In the genomic region with DNA sequence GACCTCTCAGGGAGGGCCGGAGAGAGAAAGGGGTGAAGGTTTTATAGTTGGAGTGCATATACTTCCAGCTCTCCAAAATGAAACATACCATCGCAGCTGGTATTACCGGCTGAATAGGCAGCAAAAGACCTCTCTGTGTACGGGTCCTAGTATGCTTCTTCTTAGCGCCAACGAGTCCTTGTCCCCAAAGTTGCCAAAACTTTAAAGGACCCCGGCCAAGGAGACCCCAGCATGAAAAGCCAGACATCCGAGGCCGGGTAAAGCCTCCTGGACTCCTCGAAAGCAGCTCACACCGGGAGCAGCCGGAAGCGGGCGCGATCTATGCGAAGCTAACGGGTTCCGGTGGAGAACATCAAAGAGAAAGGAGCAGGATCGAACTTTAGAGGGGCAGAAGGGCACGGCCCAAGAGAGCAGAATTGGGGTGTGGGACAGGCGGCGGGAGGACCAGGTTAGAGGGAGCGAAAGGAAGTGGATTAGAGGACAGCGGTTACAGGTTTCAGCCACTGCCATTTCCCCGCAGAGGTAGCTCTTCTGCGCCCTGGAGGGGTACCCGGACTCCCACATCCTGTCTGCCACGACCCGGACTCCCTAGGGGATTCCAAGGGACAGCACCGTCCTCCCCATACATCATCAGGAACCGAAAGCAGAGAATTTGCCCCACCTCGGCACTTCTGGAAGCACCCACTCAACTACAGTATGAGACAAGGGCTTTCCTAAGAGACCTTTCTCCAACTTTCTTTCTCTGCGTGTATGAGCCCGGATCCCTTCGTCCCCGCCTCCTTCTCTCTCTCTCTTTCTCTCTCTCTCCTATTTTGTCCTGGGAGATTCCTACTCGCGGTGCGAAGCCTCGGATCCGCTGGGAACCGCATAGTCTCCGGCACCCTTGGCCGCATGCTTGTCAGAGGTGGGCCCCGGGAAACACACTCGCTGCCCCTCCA, we compare ENCODE assay signal across 1 cellular context.
A peak's percentile ranks its signal among the peaks of the same experiment; 100 is the strongest.
TF ChIP-seq lines count a peak whose summit lies in the region.

No MANE protein-coding gene starts in this region.

TF ChIP-seq in HepG2, 621 proteins besides CTCF, POLR2A, EP300 and RAD21 (continued from another document and continues in another):
- TF ChIP-seq, protein P1, sequence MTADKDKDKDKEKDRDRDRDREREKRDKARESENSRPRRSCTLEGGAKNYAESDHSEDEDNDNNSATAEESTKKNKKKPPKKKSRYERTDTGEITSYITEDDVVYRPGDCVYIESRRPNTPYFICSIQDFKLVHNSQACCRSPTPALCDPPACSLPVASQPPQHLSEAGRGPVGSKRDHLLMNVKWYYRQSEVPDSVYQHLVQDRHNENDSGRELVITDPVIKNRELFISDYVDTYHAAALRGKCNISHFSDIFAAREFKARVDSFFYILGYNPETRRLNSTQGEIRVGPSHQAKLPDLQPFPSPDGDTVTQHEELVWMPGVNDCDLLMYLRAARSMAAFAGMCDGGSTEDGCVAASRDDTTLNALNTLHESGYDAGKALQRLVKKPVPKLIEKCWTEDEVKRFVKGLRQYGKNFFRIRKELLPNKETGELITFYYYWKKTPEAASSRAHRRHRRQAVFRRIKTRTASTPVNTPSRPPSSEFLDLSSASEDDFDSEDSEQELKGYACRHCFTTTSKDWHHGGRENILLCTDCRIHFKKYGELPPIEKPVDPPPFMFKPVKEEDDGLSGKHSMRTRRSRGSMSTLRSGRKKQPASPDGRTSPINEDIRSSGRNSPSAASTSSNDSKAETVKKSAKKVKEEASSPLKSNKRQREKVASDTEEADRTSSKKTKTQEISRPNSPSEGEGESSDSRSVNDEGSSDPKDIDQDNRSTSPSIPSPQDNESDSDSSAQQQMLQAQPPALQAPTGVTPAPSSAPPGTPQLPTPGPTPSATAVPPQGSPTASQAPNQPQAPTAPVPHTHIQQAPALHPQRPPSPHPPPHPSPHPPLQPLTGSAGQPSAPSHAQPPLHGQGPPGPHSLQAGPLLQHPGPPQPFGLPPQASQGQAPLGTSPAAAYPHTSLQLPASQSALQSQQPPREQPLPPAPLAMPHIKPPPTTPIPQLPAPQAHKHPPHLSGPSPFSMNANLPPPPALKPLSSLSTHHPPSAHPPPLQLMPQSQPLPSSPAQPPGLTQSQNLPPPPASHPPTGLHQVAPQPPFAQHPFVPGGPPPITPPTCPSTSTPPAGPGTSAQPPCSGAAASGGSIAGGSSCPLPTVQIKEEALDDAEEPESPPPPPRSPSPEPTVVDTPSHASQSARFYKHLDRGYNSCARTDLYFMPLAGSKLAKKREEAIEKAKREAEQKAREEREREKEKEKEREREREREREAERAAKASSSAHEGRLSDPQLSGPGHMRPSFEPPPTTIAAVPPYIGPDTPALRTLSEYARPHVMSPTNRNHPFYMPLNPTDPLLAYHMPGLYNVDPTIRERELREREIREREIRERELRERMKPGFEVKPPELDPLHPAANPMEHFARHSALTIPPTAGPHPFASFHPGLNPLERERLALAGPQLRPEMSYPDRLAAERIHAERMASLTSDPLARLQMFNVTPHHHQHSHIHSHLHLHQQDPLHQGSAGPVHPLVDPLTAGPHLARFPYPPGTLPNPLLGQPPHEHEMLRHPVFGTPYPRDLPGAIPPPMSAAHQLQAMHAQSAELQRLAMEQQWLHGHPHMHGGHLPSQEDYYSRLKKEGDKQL (CRISPR knock-in tag; IDR thresholded peaks at IDR 0.05; ENCODE audit: low read depth), result no peak
- peak; percentile 99 for TF ChIP-seq CBX2 (IDR thresholded peaks at IDR 0.05; ENCODE audit: low read depth, low read length)
- TF ChIP-seq CBX2 (CRISPR knock-in tag; IDR thresholded peaks at IDR 0.05; ENCODE audit: low read depth), result peak; percentile 95
- TF ChIP-seq, protein P2, sequence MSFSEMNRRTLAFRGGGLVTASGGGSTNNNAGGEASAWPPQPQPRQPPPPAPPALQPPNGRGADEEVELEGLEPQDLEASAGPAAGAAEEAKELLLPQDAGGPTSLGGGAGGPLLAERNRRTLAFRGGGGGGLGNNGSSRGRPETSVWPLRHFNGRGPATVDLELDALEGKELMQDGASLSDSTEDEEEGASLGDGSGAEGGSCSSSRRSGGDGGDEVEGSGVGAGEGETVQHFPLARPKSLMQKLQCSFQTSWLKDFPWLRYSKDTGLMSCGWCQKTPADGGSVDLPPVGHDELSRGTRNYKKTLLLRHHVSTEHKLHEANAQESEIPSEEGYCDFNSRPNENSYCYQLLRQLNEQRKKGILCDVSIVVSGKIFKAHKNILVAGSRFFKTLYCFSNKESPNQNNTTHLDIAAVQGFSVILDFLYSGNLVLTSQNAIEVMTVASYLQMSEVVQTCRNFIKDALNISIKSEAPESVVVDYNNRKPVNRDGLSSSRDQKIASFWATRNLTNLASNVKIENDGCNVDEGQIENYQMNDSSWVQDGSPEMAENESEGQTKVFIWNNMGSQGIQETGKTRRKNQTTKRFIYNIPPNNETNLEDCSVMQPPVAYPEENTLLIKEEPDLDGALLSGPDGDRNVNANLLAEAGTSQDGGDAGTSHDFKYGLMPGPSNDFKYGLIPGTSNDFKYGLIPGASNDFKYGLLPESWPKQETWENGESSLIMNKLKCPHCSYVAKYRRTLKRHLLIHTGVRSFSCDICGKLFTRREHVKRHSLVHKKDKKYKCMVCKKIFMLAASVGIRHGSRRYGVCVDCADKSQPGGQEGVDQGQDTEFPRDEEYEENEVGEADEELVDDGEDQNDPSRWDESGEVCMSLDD (CRISPR knock-in tag; IDR thresholded peaks at IDR 0.05; ENCODE audit: borderline replicate concordance), result no peak
- TF ChIP-seq CREB3 (CRISPR knock-in tag; IDR thresholded peaks at IDR 0.05), result no peak
- no peak for TF ChIP-seq ZNF83 (CRISPR knock-in tag; IDR thresholded peaks at IDR 0.05; ENCODE audit: borderline replicate concordance)
- TF ChIP-seq SIN3A (IDR thresholded peaks at IDR 0.05; ENCODE audit: borderline replicate concordance, low read depth, low read length), result no peak
- no peak for TF ChIP-seq ZNF792 (CRISPR knock-in tag; IDR thresholded peaks at IDR 0.05)
- TF ChIP-seq JUN (CRISPR knock-in tag; IDR thresholded peaks at IDR 0.05), result no peak
- TF ChIP-seq, protein P3, sequence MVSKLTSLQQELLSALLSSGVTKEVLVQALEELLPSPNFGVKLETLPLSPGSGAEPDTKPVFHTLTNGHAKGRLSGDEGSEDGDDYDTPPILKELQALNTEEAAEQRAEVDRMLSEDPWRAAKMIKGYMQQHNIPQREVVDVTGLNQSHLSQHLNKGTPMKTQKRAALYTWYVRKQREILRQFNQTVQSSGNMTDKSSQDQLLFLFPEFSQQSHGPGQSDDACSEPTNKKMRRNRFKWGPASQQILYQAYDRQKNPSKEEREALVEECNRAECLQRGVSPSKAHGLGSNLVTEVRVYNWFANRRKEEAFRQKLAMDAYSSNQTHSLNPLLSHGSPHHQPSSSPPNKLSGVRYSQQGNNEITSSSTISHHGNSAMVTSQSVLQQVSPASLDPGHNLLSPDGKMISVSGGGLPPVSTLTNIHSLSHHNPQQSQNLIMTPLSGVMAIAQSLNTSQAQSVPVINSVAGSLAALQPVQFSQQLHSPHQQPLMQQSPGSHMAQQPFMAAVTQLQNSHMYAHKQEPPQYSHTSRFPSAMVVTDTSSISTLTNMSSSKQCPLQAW (CRISPR knock-in tag; IDR thresholded peaks at IDR 0.05), result no peak
- TF ChIP-seq EZH2 (conservative IDR thresholded peaks at IDR 0.05; ENCODE audit: low read depth, low read length), result 0 out of 2 replicates have a peak, but pooled peaks have one; percentile 93
- TF ChIP-seq SP5 (CRISPR knock-in tag; IDR thresholded peaks at IDR 0.05; ENCODE audit: borderline replicate concordance, low read depth), result no peak
- TF ChIP-seq ZNF776 (CRISPR knock-in tag; IDR thresholded peaks at IDR 0.05), result no peak
- no peak for TF ChIP-seq ZNF687 (CRISPR knock-in tag; IDR thresholded peaks at IDR 0.05)
- TF ChIP-seq MED13 (CRISPR knock-in tag; IDR thresholded peaks at IDR 0.05), result no peak
- no peak for TF ChIP-seq RBFOX2 (IDR thresholded peaks at IDR 0.05; ENCODE audit: low read depth, low read length)
- TF ChIP-seq ZNF7 (CRISPR knock-in tag; IDR thresholded peaks at IDR 0.05), result no peak
- TF ChIP-seq STAG1 (CRISPR knock-in tag; IDR thresholded peaks at IDR 0.05), result no peak
- no peak for TF ChIP-seq SALL1 (CRISPR knock-in tag; IDR thresholded peaks at IDR 0.05)
- no peak for TF ChIP-seq ZNF660 (CRISPR knock-in tag; IDR thresholded peaks at IDR 0.05; ENCODE audit: borderline replicate concordance, low read depth)
- no peak for TF ChIP-seq ZNF329 (CRISPR knock-in tag; IDR thresholded peaks at IDR 0.05; ENCODE audit: low read depth)
- no peak for TF ChIP-seq ZNF563 (CRISPR knock-in tag; IDR thresholded peaks at IDR 0.05)
- no peak for TF ChIP-seq ZNF615 (CRISPR knock-in tag; IDR thresholded peaks at IDR 0.05; ENCODE audit: borderline replicate concordance)
- TF ChIP-seq ZFP37 (CRISPR knock-in tag; IDR thresholded peaks at IDR 0.05; ENCODE audit: borderline replicate concordance), result no peak
- no peak for TF ChIP-seq TGIF2 (CRISPR knock-in tag; IDR thresholded peaks at IDR 0.05)
- TF ChIP-seq SMAD1 (CRISPR knock-in tag; IDR thresholded peaks at IDR 0.05; ENCODE audit: borderline replicate concordance, low read depth), result no peak
- no peak for TF ChIP-seq GFI1 (CRISPR knock-in tag; IDR thresholded peaks at IDR 0.05; ENCODE audit: borderline replicate concordance)
- TF ChIP-seq ZBTB20 (CRISPR knock-in tag; IDR thresholded peaks at IDR 0.05; ENCODE audit: borderline replicate concordance, low read depth), result no peak
- no peak for TF ChIP-seq HMG20A (CRISPR knock-in tag; IDR thresholded peaks at IDR 0.05; ENCODE audit: borderline replicate concordance)
- TF ChIP-seq MTF2 (CRISPR knock-in tag; IDR thresholded peaks at IDR 0.05; ENCODE audit: borderline replicate concordance), result no peak; the same call in 1 of the 2 replicates
- TF ChIP-seq ZSCAN12 (CRISPR knock-in tag; IDR thresholded peaks at IDR 0.05), result no peak
